ENCODE assay signal across 11 cellular contexts in the genomic region with DNA sequence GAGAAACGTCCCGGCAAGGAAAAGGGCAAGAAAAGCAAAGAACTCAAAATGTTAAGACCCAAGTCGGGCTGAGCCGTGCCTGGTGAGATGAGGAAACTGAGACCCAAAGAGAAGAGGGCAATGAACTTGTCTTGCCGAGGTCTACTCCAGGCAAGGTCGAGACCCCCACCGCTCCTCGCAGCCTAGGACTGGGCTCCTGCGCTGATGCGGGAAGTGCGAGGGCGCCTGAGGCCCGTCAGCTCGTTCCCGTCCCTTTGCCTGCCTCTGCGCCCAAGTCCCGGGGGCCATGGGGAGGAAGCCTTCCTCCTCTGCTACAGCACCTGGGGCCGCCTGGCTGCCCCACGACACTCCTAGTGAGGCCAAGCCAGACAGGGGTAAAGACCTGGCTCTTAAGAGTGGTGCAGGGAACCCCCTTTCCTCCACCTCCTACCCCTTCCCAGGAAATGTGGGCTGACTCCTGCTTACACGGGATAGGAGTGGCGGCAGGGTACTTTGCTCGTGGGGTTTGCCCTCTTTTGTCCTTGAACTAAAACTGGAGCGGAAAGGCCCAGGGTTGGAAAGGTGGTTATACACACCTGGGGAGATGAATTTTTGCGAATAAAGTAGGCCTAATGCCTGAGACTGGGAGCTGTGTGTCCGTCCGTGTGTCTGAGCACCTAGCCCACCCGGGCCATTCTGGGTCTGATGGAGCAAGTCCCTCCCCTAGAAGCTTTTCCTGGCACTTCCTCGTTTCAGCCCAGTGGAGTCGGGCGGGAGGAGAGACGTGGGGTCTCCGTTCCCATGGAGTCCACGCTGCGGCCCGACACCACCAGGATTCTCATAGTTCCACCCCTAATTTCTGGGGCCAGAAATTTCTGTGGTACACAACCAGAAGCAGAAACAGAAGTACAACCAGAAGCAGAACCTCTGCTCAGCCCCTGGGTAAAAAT. TPM values are rescaled to one million over a fixed set of nuclear protein-coding genes. Genes with fewer than 3 reads are reported as not detected.
DNase-seq lines count a peak whose midpoint lies in the region; ATAC-seq and TF ChIP-seq lines count a peak whose summit lies in the region.
"Had no signal": no experiment of that assay in that cellular context is flagged by ENCODE, and none has a peak within 500 bp of the region (broad histone marks: within the 10 kb centered on the region; RNA-seq: fewer than 3 reads in every experiment).

No MANE protein-coding gene starts in this region.

- peaks cover 13% of the 10 kb centered on the region for H3K4me1 Mint-ChIP-seq in activated naive CD4-positive, alpha-beta T cell treated with anti-CD3 and anti-CD28 coated beads, Interleukin-2, amount 10 ng/mL, durations not matched to agents 7 days and 5 days
- H3K4me1 Mint-ChIP-seq in immature natural killer cell, result peaks cover 20 to 22% of the 10 kb centered on the region in 2 donors

- H3K9ac ChIP-seq in adipocyte (ENCODE audit: low read length), result no peak overlapping the region

- intact Hi-C loops in stomach (cut with DNase I; ENCODE audit: low total_unique reads), result no loop called here

- H3K36me3 ChIP-seq in adipocyte (ENCODE audit: control insufficient read depth, insufficient read depth, low read length, severe bottlenecking) (no peaks in the 10 kb centered on the region), stomach (no peaks in the 10 kb centered on the region)

- peaks cover 85% of the 10 kb centered on the region for H3K27me3 Mint-ChIP-seq in activated naive CD4-positive, alpha-beta T cell treated with anti-CD3 and anti-CD28 coated beads, Interleukin-2, amount 10 ng/mL, durations not matched to agents 7 days and 5 days
- peaks cover 17 to 37% (median 25%) of the 10 kb centered on the region in 3 donors for H3K27me3 Mint-ChIP-seq in immature natural killer cell (ENCODE audit: low read depth in 3 of 3)

- CTCF ChIA-PET in activated naive CD4-positive, alpha-beta T cell treated with anti-CD3 and anti-CD28 coated beads, Interleukin-2, amount 10 ng/mL, durations not matched to agents 7 days and 5 days (lab: Charles Lee), result no interaction called here

- H3K4me1 ChIP-seq in adipocyte (ENCODE audit: control insufficient read depth, insufficient read depth, low read length) (peaks cover 9% of the 10 kb centered on the region), stomach (peaks cover 26 to 35% (median 32%) of the 10 kb centered on the region in 4 donors)

- WGBS in stomach, 5 donors, result 23 to 35% (median 30%) methylated on average over 25 to 35 of the region's 35 CpGs

- TF ChIP-seq CTCF in stomach (IDR thresholded peaks at IDR 0.05), result no peak

- H3K27ac Mint-ChIP-seq in activated naive CD4-positive, alpha-beta T cell treated with anti-CD3 and anti-CD28 coated beads, Interleukin-2, amount 10 ng/mL, durations not matched to agents 7 days and 5 days, result no peak overlapping the region
- H3K27ac Mint-ChIP-seq in activated naive CD4-positive, alpha-beta T cell treated with anti-CD3 and anti-CD28 coated beads, Interleukin-2, amount 50 U/mL, for 72 hours, result no peak overlapping the region
- no peak overlapping the region for H3K27ac Mint-ChIP-seq in immature natural killer cell

- peak overlapping the region; percentile 66 for H3K4me3 Mint-ChIP-seq in activated naive CD4-positive, alpha-beta T cell treated with anti-CD3 and anti-CD28 coated beads, Interleukin-2, amount 10 ng/mL, durations not matched to agents 7 days and 5 days
- peak overlapping the region in 4 of 5 donors; percentile 29 to 89 (median 79) for H3K4me3 Mint-ChIP-seq in immature natural killer cell

- H3K4me3 ChIP-seq in adipocyte (ENCODE audit: low read length), result peak overlapping the region; percentile 70
- H3K4me3 ChIP-seq in stomach, result peak overlapping the region in 3 of 4 donors; percentile 51 to 79 (median 59)
- H3K4me3 ChIP-seq: PC-9 had no signal

- TF ChIP-seq POLR2A in stomach (IDR thresholded peaks at IDR 0.05), result no peak

- H3K9me3 ChIP-seq in adipocyte (ENCODE audit: control insufficient read depth, low read length), result no peaks in the 10 kb centered on the region
- no peaks in the 10 kb centered on the region for H3K9me3 ChIP-seq in stomach

- H3K27me3 ChIP-seq in adipocyte (replicated peaks; ENCODE audit: control insufficient read depth, insufficient read depth, low read length) (peaks cover 73% of the 10 kb centered on the region), stomach (peaks cover 6 to 90% (median 53%) of the 10 kb centered on the region in 3 donors)

- no peaks in the 10 kb centered on the region for H3K36me3 Mint-ChIP-seq in activated naive CD4-positive, alpha-beta T cell treated with anti-CD3 and anti-CD28 coated beads, Interleukin-2, amount 10 ng/mL, durations not matched to agents 7 days and 5 days
- peaks cover 7% of the 10 kb centered on the region in 2 donors for H3K36me3 Mint-ChIP-seq in activated naive CD4-positive, alpha-beta T cell treated with anti-CD3 and anti-CD28 coated beads, Interleukin-2, amount 50 U/mL, for 72 hours
- H3K36me3 Mint-ChIP-seq in immature natural killer cell, result peaks cover 0 to 5% (median 4%) of the 10 kb centered on the region in 3 donors

- TF ChIP-seq EP300 in stomach (IDR thresholded peaks at IDR 0.05), result no peak

- ATAC-seq in activated naive CD4-positive, alpha-beta T cell treated with anti-CD3 and anti-CD28 coated beads, Interleukin-2, amount 50 U/mL, for 72 hours, result no peak
- ATAC-seq in HG03025 (IDR thresholded peaks at IDR 0.05; ENCODE audit: low FRiP score, unreplicated experiment), result no peak

- no peak for DNase-seq in activated naive CD4-positive, alpha-beta T cell treated with anti-CD3 and anti-CD28 coated beads, Interleukin-2, amount 10 ng/mL, durations not matched to agents 7 days and 5 days
- no peak for DNase-seq in activated naive CD4-positive, alpha-beta T cell treated with anti-CD3 and anti-CD28 coated beads, Interleukin-2, amount 50 U/mL, for 72 hours (ENCODE audit: low spot score in 2 of 2)
- DNase-seq in adipocyte (ENCODE audit: low read depth), result no peak
- no peak for DNase-seq in immature natural killer cell
- DNase-seq in stomach, result no peak
- DNase-seq in anterior cingulate cortex (lab: John Stamatoyannopoulos, UW), result no peak
- DNase-seq in dermis blood vessel endothelial cell, result no peak
- DNase-seq: activated CD4-positive, alpha-beta T cell treated with anti-CD3 and anti-CD28 coated beads, Interleukin-2, amount 50 U/mL, for 4 hours; cortex of kidney had no signal

- H3K9me3 Mint-ChIP-seq in activated naive CD4-positive, alpha-beta T cell treated with anti-CD3 and anti-CD28 coated beads, Interleukin-2, amount 10 ng/mL, durations not matched to agents 7 days and 5 days, result no peaks in the 10 kb centered on the region
- H3K9me3 Mint-ChIP-seq in activated naive CD4-positive, alpha-beta T cell treated with anti-CD3 and anti-CD28 coated beads, Interleukin-2, amount 50 U/mL, for 72 hours, result no peaks in the 10 kb centered on the region
- H3K9me3 Mint-ChIP-seq in immature natural killer cell, result peaks cover 0 to 2% (median 0%) of the 10 kb centered on the region in 6 donors

- H3K27ac ChIP-seq in stomach, result no peak overlapping the region
- H3K27ac ChIP-seq: PC-9 had no signal

RNA-seq across cellular contexts. Expression of a gene that starts 1.1 kb away (rescaled TPM):
- total RNA-seq in activated naive CD4-positive, alpha-beta T cell treated with anti-CD3 and anti-CD28 coated beads, Interleukin-2, amount 50 U/mL, for 72 hours, result not detected
- polyA plus RNA-seq in immature natural killer cell (not detected), stomach (under 1 TPM; 0.05 to 0.15 (median 0.12) TPM)
- total RNA-seq in stomach (under 1 TPM in 1 of 5 donors, not detected in 4; 0.92 TPM), dermis blood vessel endothelial cell (not detected in 2 replicates)
- total RNA-seq: PC-9 had no signal

RNA-seq across cellular contexts. Expression of a gene that starts 38.7 kb away (rescaled TPM):
- total RNA-seq in activated naive CD4-positive, alpha-beta T cell treated with anti-CD3 and anti-CD28 coated beads, Interleukin-2, amount 50 U/mL, for 72 hours, result 10 to 100 TPM; 11.2 to 27.0 TPM
- polyA plus RNA-seq in immature natural killer cell (10 to 100 TPM; 27.6 to 38.2 (median 27.8) TPM), stomach (10 to 100 TPM in 2 of 3 donors, 1 to 10 TPM in 1; 8.8 to 12.5 (median 11.8) TPM)
- total RNA-seq in stomach (10 to 100 TPM; 12.8 to 35.1 (median 20.9) TPM), dermis blood vessel endothelial cell (36.1 and 37.0 TPM in 2 replicates)
